Comparison of ENCODE assay signal across 24 cellular contexts in genomic region chr2:129458451-129458850, GRCh38.
DNase-seq lines count a peak whose midpoint lies in the region; TF ChIP-seq lines count a peak whose summit lies in the region.
"Had no signal": no experiment of that assay in that cellular context is flagged by ENCODE, and none has a peak within 500 bp of the region (broad histone marks: within the 10 kb centered on the region; RNA-seq: fewer than 3 reads in every experiment).

No MANE protein-coding gene starts in this region.

- H3K36me3 ChIP-seq in SJCRH30 (no peaks in the 10 kb centered on the region), neural progenitor cell (no peaks in the 10 kb centered on the region), esophagus squamous epithelium (no peaks in the 10 kb centered on the region)
- H3K36me3 ChIP-seq: BE2C; BLaER1 treated with 17β-estradiol and CSF1 and Interleukin-3, amounts not matched to agents 10 nM and 100 nM had no signal

- H3K4me1 ChIP-seq in SJCRH30 (peaks cover 25% of the 10 kb centered on the region), neural progenitor cell (no peaks in the 10 kb centered on the region), esophagus squamous epithelium (no peaks in the 10 kb centered on the region)
- H3K4me1 ChIP-seq: A549, BE2C had no signal

- H3K9ac ChIP-seq in neural progenitor cell = no peak overlapping the region
- H3K9ac ChIP-seq: BLaER1 treated with 17β-estradiol and CSF1 and Interleukin-3, amounts not matched to agents 10 nM and 100 nM; GM23248 had no signal

- peak; percentile 28 for DNase-seq in activated CD4-positive, alpha-beta T cell treated with anti-CD3 and anti-CD28 coated beads, Interleukin-2, amount 10 ng/mL, durations not matched to agents 24 days and 14 days
- no peak for DNase-seq in activated CD4-positive, alpha-beta T cell treated with anti-CD3 and anti-CD28 coated beads for 48 hours
- DNase-seq in SJCRH30 (peak; percentile 76 to 87), left kidney (ENCODE audit: low read depth, low spot score) (peak; percentile 61), posterior vena cava (ENCODE audit: low spot score) (peak; percentile 18), hypothalamus (lab: John Stamatoyannopoulos, UW) (no peak), neural progenitor cell (ENCODE audit: low spot score) (no peak), esophagus squamous epithelium (lab: John Stamatoyannopoulos, UW) (no peak)
- DNase-seq: 8988T; ACHN; AML-193; BE2C; CD4-positive, alpha-beta T cell; CD8-positive, alpha-beta memory T cell; DMS 273 treated with DMSO at 0.1 percent for 48 hours; DMS79; EL; GDM1; GM23248; H9 had no signal

- no peaks in the 10 kb centered on the region for H3K9me3 Mint-ChIP-seq in activated CD4-positive, alpha-beta T cell treated with anti-CD3 and anti-CD28 coated beads, Interleukin-2, amount 10 ng/mL, durations not matched to agents 24 days and 14 days
- no peaks in the 10 kb centered on the region for H3K9me3 Mint-ChIP-seq in neural progenitor cell
- H3K9me3 Mint-ChIP-seq: CD4-positive, alpha-beta T cell; H9 had no signal

- no peaks in the 10 kb centered on the region for H4K20me1 ChIP-seq in neural progenitor cell (ENCODE audit: low read depth)
- H4K20me1 ChIP-seq: BLaER1 treated with 17β-estradiol and CSF1 and Interleukin-3, amounts not matched to agents 10 nM and 100 nM had no signal

- intact Hi-C loops in activated CD4-positive, alpha-beta T cell treated with anti-CD3 and anti-CD28 coated beads, Interleukin-2, amount 10 ng/mL, durations not matched to agents 24 days and 14 days (cut with micrococcal nuclease) = no loop called here
- intact Hi-C loops in posterior vena cava (cut with DNase I) = no loop called here
- intact Hi-C loops in esophagus squamous epithelium (cut with DNase I) = no loop called here

- H3K27ac Mint-ChIP-seq in activated CD4-positive, alpha-beta T cell treated with anti-CD3 and anti-CD28 coated beads, Interleukin-2, amount 10 ng/mL, durations not matched to agents 24 days and 14 days = no peak overlapping the region
- no peak overlapping the region for H3K27ac Mint-ChIP-seq in neural progenitor cell
- H3K27ac Mint-ChIP-seq: CD14-positive monocyte; CD4-positive, alpha-beta T cell; CD8-positive, alpha-beta memory T cell had no signal

- no peaks in the 10 kb centered on the region for H3F3A ChIP-seq in neural progenitor cell (ENCODE audit: low read depth)

- TF ChIP-seq CTCF in neural progenitor cell (IDR thresholded peaks at IDR 0.05) = no peak
- TF ChIP-seq CTCF in esophagus squamous epithelium (IDR thresholded peaks at IDR 0.05) = no peak

- H3K9me3 ChIP-seq in SJCRH30 (replicated peaks) = no peaks in the 10 kb centered on the region
- H3K9me3 ChIP-seq in neural progenitor cell (ENCODE audit: low read depth) = no peaks in the 10 kb centered on the region
- no peaks in the 10 kb centered on the region for H3K9me3 ChIP-seq in esophagus squamous epithelium
- H3K9me3 ChIP-seq: A549; BE2C; BLaER1 treated with 17β-estradiol and CSF1 and Interleukin-3, amounts not matched to agents 10 nM and 100 nM had no signal

- H3K27me3 ChIP-seq in SJCRH30 = no peaks in the 10 kb centered on the region
- no peaks in the 10 kb centered on the region for H3K27me3 ChIP-seq in neural progenitor cell
- H3K27me3 ChIP-seq in esophagus squamous epithelium = no peaks in the 10 kb centered on the region
- H3K27me3 ChIP-seq: BE2C; BLaER1 treated with 17β-estradiol and CSF1 and Interleukin-3, amounts not matched to agents 10 nM and 100 nM had no signal

- no peaks in the 10 kb centered on the region for H3K27me3 Mint-ChIP-seq in activated CD4-positive, alpha-beta T cell treated with anti-CD3 and anti-CD28 coated beads, Interleukin-2, amount 10 ng/mL, durations not matched to agents 24 days and 14 days
- H3K27me3 Mint-ChIP-seq in neural progenitor cell (ENCODE audit: insufficient read depth, low read depth) = peaks cover 6% of the 10 kb centered on the region
- H3K27me3 Mint-ChIP-seq: CD4-positive, alpha-beta T cell; CD8-positive, alpha-beta memory T cell had no signal

- H3K4me1 Mint-ChIP-seq in activated CD4-positive, alpha-beta T cell treated with anti-CD3 and anti-CD28 coated beads, Interleukin-2, amount 10 ng/mL, durations not matched to agents 24 days and 14 days = no peaks in the 10 kb centered on the region
- no peaks in the 10 kb centered on the region for H3K4me1 Mint-ChIP-seq in neural progenitor cell
- H3K4me1 Mint-ChIP-seq: CD14-positive monocyte; CD8-positive, alpha-beta memory T cell; H9 had no signal

- H3K4me3 ChIP-seq in SJCRH30 (peak overlapping the region; percentile 22), neural progenitor cell (no peak overlapping the region), esophagus squamous epithelium (no peak overlapping the region)
- H3K4me3 ChIP-seq: A549; BLaER1 treated with 17β-estradiol and CSF1 and Interleukin-3, amounts not matched to agents 10 nM and 100 nM; GM12878; GM23248 had no signal

- H3K4me2 ChIP-seq in neural progenitor cell = no peak overlapping the region
- H3K4me2 ChIP-seq: A549 had no signal

- 78% methylated on average over 7 of the region's 7 CpGs for WGBS in esophagus squamous epithelium, 2 donors

- no peak for TF ChIP-seq POLR2A in esophagus squamous epithelium (IDR thresholded peaks at IDR 0.05)

- H2AFZ ChIP-seq in neural progenitor cell (replicated peaks) = no peak overlapping the region
- H2AFZ ChIP-seq: GM23248 had no signal

- H3K79me2 ChIP-seq in neural progenitor cell (ENCODE audit: low read depth) = no peaks in the 10 kb centered on the region

- no peak overlapping the region for H3K4me3 Mint-ChIP-seq in activated CD4-positive, alpha-beta T cell treated with anti-CD3 and anti-CD28 coated beads, Interleukin-2, amount 10 ng/mL, durations not matched to agents 24 days and 14 days
- H3K4me3 Mint-ChIP-seq in neural progenitor cell = no peak overlapping the region
- H3K4me3 Mint-ChIP-seq: CD14-positive monocyte; CD4-positive, alpha-beta T cell; CD8-positive, alpha-beta memory T cell; H9 had no signal

- H3K36me3 Mint-ChIP-seq in activated CD4-positive, alpha-beta T cell treated with anti-CD3 and anti-CD28 coated beads, Interleukin-2, amount 10 ng/mL, durations not matched to agents 24 days and 14 days (ENCODE audit: low read depth) = no peaks in the 10 kb centered on the region
- H3K36me3 Mint-ChIP-seq in neural progenitor cell = no peaks in the 10 kb centered on the region
- H3K36me3 Mint-ChIP-seq: CD14-positive monocyte; CD8-positive, alpha-beta memory T cell had no signal

- H3K27ac ChIP-seq in SJCRH30 (peak overlapping the region; percentile 86), neural progenitor cell (no peak overlapping the region), esophagus squamous epithelium (no peak overlapping the region)
- H3K27ac ChIP-seq: A549; BLaER1 treated with 17β-estradiol and CSF1 and Interleukin-3, amounts not matched to agents 10 nM and 100 nM; GM23248 had no signal

Comparison
In these comparisons a context has a peak if more than half of its experiments do, and no peak if none do; other contexts are left out.
1. DNase-seq: peak in activated CD4-positive, alpha-beta T cell treated with anti-CD3 and anti-CD28 coated beads, Interleukin-2, amount 10 ng/mL, durations not matched to agents 24 days and 14 days (single experiment), SJCRH30 (2 of 2), left kidney (single experiment) and posterior vena cava (single experiment); none in activated CD4-positive, alpha-beta T cell treated with anti-CD3 and anti-CD28 coated beads for 48 hours (single experiment), hypothalamus (0 of 51), neural progenitor cell (single experiment) and esophagus squamous epithelium (single experiment).